ENCODE assay signal across 8 cellular contexts in genomic region chr1:52697795-52698674, GRCh38. TPM values are rescaled to one million over a fixed set of nuclear protein-coding genes. Genes with fewer than 3 reads are reported as not detected.
DNase-seq lines count a peak whose midpoint lies in the region; ATAC-seq and TF ChIP-seq lines count a peak whose summit lies in the region.

Gene COA7 (minus strand): TSS chr1:52698347. CDS start chr1:52698326, 21 bp downstream.

- peak; percentile 12 to 46 for TF ChIP-seq POLR2A in uterus (IDR thresholded peaks at IDR 0.05)

- H3K4me3 ChIP-seq in ascending aorta (peak within 1 kb of the TSS; percentile 71 to 85), right cardiac atrium (ENCODE audit: low read length) (peak within 1 kb of the TSS; percentile 43), psoas muscle (peak within 1 kb of the TSS; percentile 71), uterus (peak within 1 kb of the TSS; percentile 63 to 69)

- ATAC-seq in HG02588 (IDR thresholded peaks at IDR 0.05; ENCODE audit: unreplicated experiment), result peak; percentile 39
- ATAC-seq in right cardiac atrium, result peak; percentile 93 to 94
- ATAC-seq in psoas muscle, result peak; percentile 85 to 89 (median 88)

- no peaks in the 10 kb centered on the region for H3K9me3 ChIP-seq in ascending aorta
- no peaks in the 10 kb centered on the region for H3K9me3 ChIP-seq in right cardiac atrium (ENCODE audit: control insufficient read depth, low read length)
- no peaks in the 10 kb centered on the region for H3K9me3 ChIP-seq in psoas muscle
- H3K9me3 ChIP-seq in uterus, result no peaks in the 10 kb centered on the region

- H3K36me3 ChIP-seq in ascending aorta (no peaks in the 10 kb centered on the region), psoas muscle (ENCODE audit: insufficient read depth in 1 of 2, low read depth in 1 of 2) (peaks cover 0 to 4% of the 10 kb centered on the region in 2 donors), uterus (no peaks in the 10 kb centered on the region)

- 2% methylated on average over 68 of the region's 68 CpGs for WGBS in right cardiac atrium
- WGBS in psoas muscle, 3 donors, result 1 to 2% (median 1%) methylated on average over 60 to 68 of the region's 68 CpGs

- peak; percentile 62 for DNase-seq in GF-D8 (lab: John Stamatoyannopoulos, UW)
- peak; percentile 66 for DNase-seq in NCI-H146 treated with DMSO at 0.1 percent for 48 hours (lab: John Stamatoyannopoulos, UW; ENCODE audit: unreplicated experiment)
- DNase-seq in ascending aorta (ENCODE audit: low spot score in 2 of 2), result peak; percentile 27 to 90
- peak; percentile 89 to 96 (median 96) for DNase-seq in right cardiac atrium
- DNase-seq in psoas muscle, result peak; percentile 90 to 94
- DNase-seq in uterus, result peak; percentile 80 to 89

- H3K27ac ChIP-seq in ascending aorta (peak within 1 kb of the TSS; percentile 78 to 85), right cardiac atrium (ENCODE audit: low read length) (peak within 1 kb of the TSS; percentile 77), psoas muscle (peak within 1 kb of the TSS; percentile 93), uterus (peak within 1 kb of the TSS; percentile 66 to 80)

- intact Hi-C loops in T-helper 2 cell treated with Interferon-gamma antibody and Interleukin-4, amounts not matched to agents 100 ng/mL and 5 ng/mL, for 36 hours (cut with micrococcal nuclease), result loop anchor here (1.0 to 5.0 kb wide), 4 partner anchors 28 to 330 kb away; partner anchors contain the start of genes SCP2, ZYG11A and ZYG11B
- intact Hi-C loops in ascending aorta (cut with DNase I) (loop anchor here (2.0 to 10.0 kb wide), 3 partner anchors 145 to 331 kb away; partner anchors contain the start of genes CC2D1B, ORC1, PRPF38A and TUT4), right cardiac atrium (cut with DNase I) (loop anchor here in 1 of 4 donors (10.0 kb wide), 1 partner anchor 293 kb away; the partner anchor contains the start of genes ORC1 and PRPF38A), psoas muscle (cut with DNase I) (loop anchor here in 1 of 2 donors (2.0 kb wide), 1 partner anchor 29 kb away; the partner anchor contains the start of gene ZYG11B), uterus (cut with DNase I; ENCODE audit: low total_unique reads) (no loop called here)

- H3K27me3 ChIP-seq in ascending aorta (no peaks in the 10 kb centered on the region), right cardiac atrium (ENCODE audit: control insufficient read depth, insufficient read depth) (no peaks in the 10 kb centered on the region), psoas muscle (ENCODE audit: insufficient read depth in 3 of 3, low read length in 2 of 3) (no peaks in the 10 kb centered on the region), uterus (no peaks in the 10 kb centered on the region)

- TF ChIP-seq CTCF in ascending aorta (IDR thresholded peaks at IDR 0.05) (no peak), psoas muscle (IDR thresholded peaks at IDR 0.05) (no peak), uterus (IDR thresholded peaks at IDR 0.05) (peak in 1 of 4 experiments; percentile 16)

- H3K4me1 ChIP-seq in ascending aorta (peaks cover 0 to 3% of the 10 kb centered on the region in 2 donors), right cardiac atrium (ENCODE audit: control insufficient read depth, insufficient read depth, low read length) (no peaks in the 10 kb centered on the region), psoas muscle (peaks cover 11% of the 10 kb centered on the region), uterus (peaks cover 0 to 3% of the 10 kb centered on the region in 2 donors)

RNA-seq across cellular contexts. Expression of gene COA7, which starts in this region (rescaled TPM):
- total RNA-seq in T-helper 2 cell treated with Interferon-gamma antibody and Interleukin-4, amounts not matched to agents 100 ng/mL and 5 ng/mL, for 36 hours, result 18.5 and 19.4 TPM in 2 replicates
- total RNA-seq in ascending aorta (7.6 TPM), right cardiac atrium (10 to 100 TPM; 14.9 to 16.4 (median 15.5) TPM), psoas muscle (10 to 100 TPM; 25.2 to 48.8 (median 38.7) TPM), uterus (10 to 100 TPM in 2 of 4 donors, 1 to 10 TPM in 2; 4.1 to 18.8 (median 11.2) TPM)
- polyA plus RNA-seq in right cardiac atrium (6.5 TPM), psoas muscle (10 to 100 TPM; 27.4 to 41.8 (median 30.5) TPM)

Comparison
In these comparisons a context has a peak if more than half of its experiments do, and no peak if none do; other contexts are left out.
1. Peak in every context shown above with its lines: DNase-seq, ATAC-seq, H3K4me3 ChIP-seq and H3K27ac ChIP-seq.
2. ATAC-seq: peak in every context shown above with its lines; median percentile 94 in right cardiac atrium; 88 in psoas muscle; 39 in HG02588.